ENCODE assay signal across 9 cellular contexts in genomic region chr17:48546924-48547838, GRCh38. TPM values are rescaled to one million over a fixed set of nuclear protein-coding genes. Genes with fewer than 3 reads are reported as not detected.
DNase-seq lines count a peak whose midpoint lies in the region; ATAC-seq and TF ChIP-seq lines count a peak whose summit lies in the region.
"Had no signal": no experiment of that assay in that cellular context is flagged by ENCODE, and none has a peak within 500 bp of the region (broad histone marks: within the 10 kb centered on the region; RNA-seq: fewer than 3 reads in every experiment).

No MANE protein-coding gene starts in this region.

- 26% methylated on average over 10 of the region's 10 CpGs for WGBS in heart right ventricle, 2 donors
- WGBS in right lobe of liver (ENCODE audit: insufficient coverage, low coverage, low lambda C conversion rate, missing lambda C conversion rate) = 16% methylated on average over 10 of the region's 10 CpGs

- peaks cover 35% of the 10 kb centered on the region for H3K4me1 Mint-ChIP-seq in activated naive CD8-positive, alpha-beta T cell treated with anti-CD3 and anti-CD28 coated beads for 36 hours

- TF ChIP-seq POLR2A in right lobe of liver (IDR thresholded peaks at IDR 0.05) = no peak

- H3K4me3 Mint-ChIP-seq in activated naive CD8-positive, alpha-beta T cell treated with anti-CD3 and anti-CD28 coated beads for 36 hours = peak overlapping the region; percentile 59

- ATAC-seq in heart right ventricle (no peak), Right ventricle myocardium superior (ENCODE audit: poor library complexity) (no peak), right lobe of liver (no peak), left lobe of liver (no peak)

- H3K27ac ChIP-seq in heart right ventricle (peak overlapping the region in 9 of 10 donors; percentile 35 to 92 (median 64)), right lobe of liver (peak overlapping the region in 2 of 3 donors; percentile 37 to 64)

- TF ChIP-seq CTCF in heart right ventricle (IDR thresholded peaks at IDR 0.05) (no peak), right lobe of liver (IDR thresholded peaks at IDR 0.05) (no peak)

- H3K9me3 ChIP-seq in heart right ventricle = no peaks in the 10 kb centered on the region
- H3K9me3 ChIP-seq in right lobe of liver = no peaks in the 10 kb centered on the region

- peaks cover 0 to 31% (median 16%) of the 10 kb centered on the region in 9 donors for H3K4me1 ChIP-seq in heart right ventricle
- H3K4me1 ChIP-seq in right lobe of liver = peaks cover 0 to 6% (median 0%) of the 10 kb centered on the region in 4 donors

- H3K27me3 ChIP-seq in heart right ventricle (peaks cover 1 to 100% (median 98%) of the 10 kb centered on the region in 7 donors), right lobe of liver (peaks cover 0 to 3% of the 10 kb centered on the region in 2 donors)

- DNase-seq in heart right ventricle = no peak
- DNase-seq in Right ventricle myocardium superior = no peak
- no peak for DNase-seq in activated naive CD8-positive, alpha-beta T cell treated with anti-CD3 and anti-CD28 coated beads for 36 hours
- no peak for DNase-seq in right lobe of liver
- no peak for DNase-seq in left lobe of liver (ENCODE audit: low spot score)
- DNase-seq in Kasumi-1 (lab: John Stamatoyannopoulos, UW) = no peak
- no peak for DNase-seq in superior temporal gyrus (ENCODE audit: extremely low spot score)
- no peak for DNase-seq in stimulated activated naive CD4-positive, alpha-beta T cell treated with Interleukin-2 at 50 U/mL for 16 hours (lab: John Stamatoyannopoulos, UW)

- intact Hi-C loops in heart right ventricle (cut with DNase I) = no loop called here
- intact Hi-C loops in Right ventricle myocardium superior (cut with DNase I) = no loop called here
- intact Hi-C loops in right lobe of liver (cut with DNase I) = no loop called here

- no peaks in the 10 kb centered on the region for H3K9me3 Mint-ChIP-seq in activated naive CD8-positive, alpha-beta T cell treated with anti-CD3 and anti-CD28 coated beads for 36 hours

- H3K27me3 Mint-ChIP-seq in activated naive CD8-positive, alpha-beta T cell treated with anti-CD3 and anti-CD28 coated beads for 36 hours = peaks cover 7% of the 10 kb centered on the region

- peaks cover 0 to 4% (median 0%) of the 10 kb centered on the region in 9 donors for H3K36me3 ChIP-seq in heart right ventricle
- H3K36me3 ChIP-seq in right lobe of liver = no peaks in the 10 kb centered on the region

- H3K4me3 ChIP-seq in heart right ventricle (peak overlapping the region in 8 of 10 donors; percentile 4 to 36 (median 19)), right lobe of liver (no peak overlapping the region)

- H3K27ac Mint-ChIP-seq in activated naive CD8-positive, alpha-beta T cell treated with anti-CD3 and anti-CD28 coated beads for 36 hours = peak overlapping the region; percentile 81

- H3K36me3 Mint-ChIP-seq in activated naive CD8-positive, alpha-beta T cell treated with anti-CD3 and anti-CD28 coated beads for 36 hours = peaks cover 5% of the 10 kb centered on the region

RNA-seq across cellular contexts. Expression of gene HOXB2, which starts 2.3 kb away (rescaled TPM):
- total RNA-seq in heart right ventricle = 1 to 10 TPM in 8 of 10 donors, under 1 TPM in 2; 0.47 to 7.9 (median 2.0) TPM
- 1 to 10 TPM; 4.5 to 7.8 TPM for polyA plus RNA-seq in heart right ventricle
- 2.7 TPM for total RNA-seq in Right ventricle myocardium superior
- 1 to 10 TPM; 7.4 to 7.7 TPM for total RNA-seq in activated naive CD8-positive, alpha-beta T cell treated with anti-CD3 and anti-CD28 coated beads for 36 hours
- total RNA-seq in right lobe of liver = 1 to 10 TPM; 1.1 to 1.9 (median 1.5) TPM
- 2.3 TPM for total RNA-seq in left lobe of liver

RNA-seq across cellular contexts. Expression of gene HOXB1, which starts 16.4 kb away (rescaled TPM):
- not detected for total RNA-seq in heart right ventricle
- not detected for polyA plus RNA-seq in heart right ventricle
- not detected for total RNA-seq in Right ventricle myocardium superior
- total RNA-seq in activated naive CD8-positive, alpha-beta T cell treated with anti-CD3 and anti-CD28 coated beads for 36 hours = not detected
- not detected for total RNA-seq in right lobe of liver
- total RNA-seq in left lobe of liver = not detected
- total RNA-seq: subcutaneous adipose tissue had no signal

RNA-seq across cellular contexts. Expression of gene HOXB4, which starts 31.0 kb away (rescaled TPM):
- total RNA-seq in heart right ventricle (1 to 10 TPM in 1 of 10 donors, under 1 TPM in 8, not detected in 1; 0.14 to 1.6 (median 0.29) TPM), Right ventricle myocardium superior (0.75 TPM), right lobe of liver (1 to 10 TPM in 1 of 6 experiments, under 1 TPM in 5; 0.31 to 1.1 (median 0.68) TPM), left lobe of liver (1.1 TPM)
- 1 to 10 TPM in 1 of 2 donors, under 1 TPM in 1; 0.90 to 1.4 TPM for polyA plus RNA-seq in heart right ventricle
- total RNA-seq in activated naive CD8-positive, alpha-beta T cell treated with anti-CD3 and anti-CD28 coated beads for 36 hours = 1 to 10 TPM; 1.3 to 1.9 TPM

RNA-seq across cellular contexts. Expression of gene HOXB3, which starts 42.9 kb away (rescaled TPM):
- total RNA-seq in heart right ventricle (1 to 10 TPM in 5 of 10 donors, under 1 TPM in 5; 0.24 to 3.9 (median 0.97) TPM), Right ventricle myocardium superior (1.6 TPM), right lobe of liver (1 to 10 TPM in 5 of 6 experiments, under 1 TPM in 1; 0.99 to 3.2 (median 2.6) TPM), left lobe of liver (1.9 TPM)
- 1 to 10 TPM; 1.3 to 5.9 TPM for polyA plus RNA-seq in heart right ventricle
- total RNA-seq in activated naive CD8-positive, alpha-beta T cell treated with anti-CD3 and anti-CD28 coated beads for 36 hours = 1 to 10 TPM; 1.4 to 2.0 TPM

RNA-seq across cellular contexts. Expression of gene HOXB5, which starts 46.4 kb away (rescaled TPM):
- under 1 TPM in 1 of 10 donors, not detected in 9; 0.18 TPM for total RNA-seq in heart right ventricle
- under 1 TPM; 0.06 to 0.15 TPM for polyA plus RNA-seq in heart right ventricle
- total RNA-seq in Right ventricle myocardium superior = 0.13 TPM
- not detected for total RNA-seq in activated naive CD8-positive, alpha-beta T cell treated with anti-CD3 and anti-CD28 coated beads for 36 hours
- total RNA-seq in right lobe of liver = under 1 TPM in 5 of 6 experiments, not detected in 1; 0.11 to 0.29 (median 0.19) TPM
- total RNA-seq in left lobe of liver = 0.55 TPM

Comparison
In these comparisons a context has a peak if more than half of its experiments do, and no peak if none do; other contexts are left out.
1. H3K4me3 ChIP-seq: peak in heart right ventricle (8 of 10); none in right lobe of liver (0 of 3).